In genomic region chr6:100460650-100461204, GRCh38 we compare ENCODE assay signal across 9 cellular contexts. TPM values are rescaled to one million over a fixed set of nuclear protein-coding genes. Genes with fewer than 3 reads are reported as not detected.
A peak's percentile ranks its signal among the peaks of the same experiment; 100 is the strongest.
DNase-seq lines count a peak whose midpoint lies in the region; ATAC-seq and TF ChIP-seq lines count a peak whose summit lies in the region.
"Had no signal": no experiment of that assay in that cellular context is flagged by ENCODE, and none has a peak within 500 bp of the region (broad histone marks: within the 10 kb centered on the region; RNA-seq: fewer than 3 reads in every experiment).

No MANE protein-coding gene starts in this region.

- no peak overlapping the region for H3K27ac Mint-ChIP-seq in naive thymus-derived CD4-positive, alpha-beta T cell

- POLR2A ChIA-PET in A673 (lab: Charles Lee; ENCODE audit: low non-redundant PET) (no interaction called here), OCI-LY7 (lab: Charles Lee) (interaction anchor here (0.7 to 1.4 kb wide), 4 partner anchors 9 to 51 kb away, joined by 3 read pairs; no protein-coding TSS in a partner anchor)
- POLR2A ChIA-PET in naive thymus-derived CD4-positive, alpha-beta T cell (lab: Charles Lee), result no interaction called here

- H3K9me3 Mint-ChIP-seq in naive thymus-derived CD4-positive, alpha-beta T cell, result peaks cover 4 to 74% (median 37%) of the 10 kb centered on the region in 11 donors

- H4K20me1 ChIP-seq in OCI-LY7 (ENCODE audit: insufficient read depth, low read length), result no peaks in the 10 kb centered on the region

- BruUV-seq in A673 (replicated peaks; lab: Mats Ljungman, UMichigan), result no TSS peak
- BruUV-seq in OCI-LY7 (replicated peaks; lab: Mats Ljungman, UMichigan), result no TSS peak

- CTCF ChIA-PET in A673 (lab: Charles Lee), result interaction anchor here (0.6 kb wide), 1 partner anchor 336 kb away, joined by 9 read pairs; no protein-coding TSS in a partner anchor
- CTCF ChIA-PET in OCI-LY7 (lab: Charles Lee; ENCODE audit: unreplicated experiment), result no interaction called here
- CTCF ChIA-PET in naive thymus-derived CD4-positive, alpha-beta T cell (lab: Charles Lee), result no interaction called here

- H3K4me3 ChIP-seq in A673 (ENCODE audit: low read depth, low read length, poor library complexity, severe bottlenecking), result peak overlapping the region; percentile 49
- no peak overlapping the region for H3K4me3 ChIP-seq in OCI-LY7 (ENCODE audit: low read depth, low read length, poor library complexity, severe bottlenecking)
- no peak overlapping the region for H3K4me3 ChIP-seq in naive thymus-derived CD4-positive, alpha-beta T cell (ENCODE audit: low read length)
- H3K4me3 ChIP-seq: right lobe of liver had no signal

- H3K27me3 ChIP-seq in A673 (replicated peaks; ENCODE audit: insufficient read depth, low read depth, low read length, poor library complexity) (peaks cover 24% of the 10 kb centered on the region), foreskin keratinocyte (peaks cover 100% of the 10 kb centered on the region)
- H3K27me3 ChIP-seq in naive thymus-derived CD4-positive, alpha-beta T cell (ENCODE audit: control insufficient read depth in 2 of 2, insufficient read depth in 2 of 2, low read length in 2 of 2), result peaks cover 45 to 68% of the 10 kb centered on the region in 2 donors

- peak; percentile 77 for TF ChIP-seq CTCF in A673 (conservative IDR thresholded peaks at IDR 0.05; ENCODE audit: low read depth, low read length)
- peak; percentile 39 for TF ChIP-seq CTCF in GM20000 (IDR thresholded peaks at IDR 0.05; ENCODE audit: extremely low read depth, missing control alignments)
- peak; percentile 64 for TF ChIP-seq CTCF in OCI-LY7 (conservative IDR thresholded peaks at IDR 0.05; ENCODE audit: low read length)
- peak; percentile 49 for TF ChIP-seq CTCF in foreskin keratinocyte (conservative IDR thresholded peaks at IDR 0.05)

- no peak for ATAC-seq in foreskin keratinocyte
- ATAC-seq in naive thymus-derived CD4-positive, alpha-beta T cell, result no peak
- ATAC-seq in HG03460 (IDR thresholded peaks at IDR 0.05; ENCODE audit: unreplicated experiment), result no peak
- no peak for ATAC-seq in GM21423 (IDR thresholded peaks at IDR 0.05; ENCODE audit: unreplicated experiment)
- ATAC-seq: right lobe of liver had no signal

- H3K36me3 Mint-ChIP-seq in naive thymus-derived CD4-positive, alpha-beta T cell, result peaks cover 0 to 12% (median 6%) of the 10 kb centered on the region in 5 donors

- H3K9me2 ChIP-seq in OCI-LY7 (ENCODE audit: insufficient read depth, low read length), result no peaks in the 10 kb centered on the region

- peaks cover 4% of the 10 kb centered on the region for H3K4me1 ChIP-seq in A673 (ENCODE audit: insufficient read depth, low read length, poor library complexity, severe bottlenecking)
- H3K4me1 ChIP-seq in OCI-LY7 (ENCODE audit: insufficient read depth, low read length, poor library complexity, severe bottlenecking), result no peaks in the 10 kb centered on the region
- no peaks in the 10 kb centered on the region for H3K4me1 ChIP-seq in foreskin keratinocyte
- peaks cover 6 to 9% of the 10 kb centered on the region in 2 donors for H3K4me1 ChIP-seq in naive thymus-derived CD4-positive, alpha-beta T cell (ENCODE audit: control insufficient read depth in 2 of 2, insufficient read depth in 2 of 2, low read length in 2 of 2)

- H3K36me3 ChIP-seq in A673 (ENCODE audit: insufficient read depth, low read length, poor library complexity, severe bottlenecking) (no peaks in the 10 kb centered on the region), OCI-LY7 (ENCODE audit: insufficient read depth, low read length) (no peaks in the 10 kb centered on the region)
- no peaks in the 10 kb centered on the region for H3K36me3 ChIP-seq in naive thymus-derived CD4-positive, alpha-beta T cell (ENCODE audit: control insufficient read depth in 2 of 3, insufficient read depth in 3 of 3, low read length in 3 of 3)
- H3K36me3 ChIP-seq: right lobe of liver had no signal

- H3K27ac ChIP-seq in A673 (ENCODE audit: low read depth, low read length, poor library complexity, severe bottlenecking) (no peak overlapping the region), OCI-LY7 (ENCODE audit: low read depth, low read length, poor library complexity, severe bottlenecking) (no peak overlapping the region), foreskin keratinocyte (no peak overlapping the region)
- no peak overlapping the region for H3K27ac ChIP-seq in naive thymus-derived CD4-positive, alpha-beta T cell (ENCODE audit: low read depth, low read length)
- H3K27ac ChIP-seq: right lobe of liver had no signal

- DNase-seq in A673 (ENCODE audit: low spot score), result peak; percentile 41
- no peak for DNase-seq in GM20000 (ENCODE audit: low spot score)
- no peak for DNase-seq in OCI-LY7 (ENCODE audit: low spot score)
- DNase-seq in foreskin keratinocyte, result no peak
- no peak for DNase-seq in SW 1271 (lab: John Stamatoyannopoulos, UW)
- DNase-seq in naive thymus-derived CD4-positive, alpha-beta T cell, result no peak
- DNase-seq: right lobe of liver had no signal

- H2AFZ ChIP-seq in OCI-LY7 (ENCODE audit: low read length), result no peak overlapping the region

- H3K4me1 Mint-ChIP-seq in naive thymus-derived CD4-positive, alpha-beta T cell, result peaks cover 0 to 25% (median 12%) of the 10 kb centered on the region in 7 donors

- intact Hi-C loops in A673 (cut with micrococcal nuclease; ENCODE audit: unreplicated experiment) (no loop called here), OCI-LY7 (cut with micrococcal nuclease; ENCODE audit: unreplicated experiment) (no loop called here)
- intact Hi-C loops in naive thymus-derived CD4-positive, alpha-beta T cell (cut with micrococcal nuclease), result loop anchor here in 1 of 2 donors (2.0 kb wide), 1 partner anchor 850 kb away; no protein-coding TSS in a partner anchor

- H3K4me2 ChIP-seq in OCI-LY7 (ENCODE audit: low read length), result no peak overlapping the region

- H3K9me3 ChIP-seq in A673 (ENCODE audit: low read depth, low read length, poor library complexity, severe bottlenecking) (no peaks in the 10 kb centered on the region), OCI-LY7 (ENCODE audit: low read length) (no peaks in the 10 kb centered on the region)
- peaks cover 0 to 20% (median 0%) of the 10 kb centered on the region in 3 experiments for H3K9me3 ChIP-seq in naive thymus-derived CD4-positive, alpha-beta T cell (ENCODE audit: control insufficient read depth in 2 of 3, low read length in 3 of 3)
- H3K9me3 ChIP-seq: right lobe of liver had no signal

- H3K27me3 Mint-ChIP-seq in naive thymus-derived CD4-positive, alpha-beta T cell, result peaks cover 74 to 95% (median 84%) of the 10 kb centered on the region in 5 donors

- H3K79me2 ChIP-seq in OCI-LY7 (ENCODE audit: insufficient read depth, low read depth, low read length), result no peaks in the 10 kb centered on the region

- H3K4me3 Mint-ChIP-seq in naive thymus-derived CD4-positive, alpha-beta T cell, result peak overlapping the region in 1 of 10 donors; percentile 21

RNA-seq across cellular contexts. Expression of gene SIM1, which starts 4.0 kb away (rescaled TPM):
- 0.17 and 0.22 TPM in 2 replicates for total RNA-seq in A673 (2021)
- not detected in 2 replicates for total RNA-seq in OCI-LY7 (2014; rRNA removed; shearing (Covaris generic))
- not detected in 2 replicates for total RNA-seq in OCI-LY7 (2022)
- total RNA-seq in foreskin keratinocyte, result not detected in 2 replicates
- polyA plus RNA-seq in foreskin keratinocyte, result not detected in 2 replicates
- not detected for total RNA-seq in naive thymus-derived CD4-positive, alpha-beta T cell
- not detected for polyA plus RNA-seq in naive thymus-derived CD4-positive, alpha-beta T cell
